19 cellular contexts compared by ENCODE assay signal in the genomic region with DNA sequence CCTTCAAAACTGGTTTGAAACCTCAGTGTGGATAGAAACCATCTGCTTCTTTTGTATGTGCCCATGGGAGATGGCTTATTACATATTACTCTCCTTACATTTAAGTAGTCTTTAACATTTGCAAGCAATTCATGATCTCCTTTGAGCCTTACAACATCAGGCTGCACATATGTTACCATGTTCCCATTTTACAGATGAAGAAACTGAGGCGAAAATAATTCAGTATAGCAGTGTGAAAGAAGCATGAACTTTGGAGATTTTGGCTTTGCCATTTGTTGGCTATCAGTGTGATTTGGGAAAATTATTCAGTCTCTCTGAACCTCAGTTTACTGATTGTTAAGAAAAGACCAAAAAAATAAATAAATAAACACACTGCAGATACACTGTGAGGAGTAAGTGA. TPM values are rescaled to one million over a fixed set of nuclear protein-coding genes. Genes with fewer than 3 reads are reported as not detected.
DNase-seq lines count a peak whose midpoint lies in the region; TF ChIP-seq lines count a peak whose summit lies in the region.
"Had no signal": no experiment of that assay in that cellular context is flagged by ENCODE, and none has a peak within 500 bp of the region (broad histone marks: within the 10 kb centered on the region; RNA-seq: fewer than 3 reads in every experiment).

No MANE protein-coding gene starts in this region.

- peaks cover 22% of the 10 kb centered on the region for H3K4me1 Mint-ChIP-seq in glutamatergic neuron (ENCODE audit: low read depth, unreplicated experiment)
- H3K4me1 Mint-ChIP-seq: CD4-positive, CD25-positive, alpha-beta regulatory T cell had no signal

- peaks cover 7% of the 10 kb centered on the region for H3K9me3 Mint-ChIP-seq in glutamatergic neuron (ENCODE audit: unreplicated experiment)
- H3K9me3 Mint-ChIP-seq: CD14-positive monocyte; CD4-positive, alpha-beta memory T cell; CD4-positive, CD25-positive, alpha-beta regulatory T cell; CD8-positive, alpha-beta memory T cell had no signal

- peaks cover 3% of the 10 kb centered on the region for H3K27me3 Mint-ChIP-seq in glutamatergic neuron (ENCODE audit: unreplicated experiment)
- H3K27me3 Mint-ChIP-seq: CD4-positive, alpha-beta memory T cell had no signal

- peak overlapping the region; percentile 12 for H3K27ac Mint-ChIP-seq in glutamatergic neuron (ENCODE audit: unreplicated experiment)
- H3K27ac Mint-ChIP-seq: CD14-positive monocyte; CD4-positive, alpha-beta memory T cell; CD4-positive, CD25-positive, alpha-beta regulatory T cell; CD8-positive, alpha-beta memory T cell had no signal

- H3K4me3 Mint-ChIP-seq in glutamatergic neuron (ENCODE audit: unreplicated experiment) = no peak overlapping the region
- H3K4me3 Mint-ChIP-seq: CD14-positive monocyte; CD4-positive, alpha-beta memory T cell; CD4-positive, CD25-positive, alpha-beta regulatory T cell; CD8-positive, alpha-beta memory T cell had no signal

- peaks cover 6% of the 10 kb centered on the region for H3K36me3 Mint-ChIP-seq in glutamatergic neuron (ENCODE audit: unreplicated experiment)
- H3K36me3 Mint-ChIP-seq: CD14-positive monocyte; CD4-positive, alpha-beta memory T cell; CD4-positive, CD25-positive, alpha-beta regulatory T cell had no signal

- no peak for TF ChIP-seq CTCF in glutamatergic neuron (IDR thresholded peaks at IDR 0.05; ENCODE audit: partially characterized antibody, unreplicated experiment)

- DNase-seq in NCI-H2171 treated with DMSO at 0.1 percent for 48 hours (lab: John Stamatoyannopoulos, UW) (peak; percentile 27), NCI-H2171 (lab: John Stamatoyannopoulos, UW) (no peak), NCI-H69 (lab: John Stamatoyannopoulos, UW) (peak; percentile 61), glutamatergic neuron (no peak), NCI-H510A treated with DMSO at 0.1 percent for 48 hours (lab: John Stamatoyannopoulos, UW) (no peak)
- DNase-seq: BE2C; C1 segment of cervical spinal cord; CD4-positive, alpha-beta memory T cell; CD4-positive, CD25-positive, alpha-beta regulatory T cell; CD8-positive, alpha-beta memory T cell; COR-L47; DMS 273 treated with DMSO at 0.1 percent for 48 hours; DMS79; DND-41; EL; GDM1 had no signal

RNA-seq across cellular contexts. Expression of gene GNAO1, which starts 15.7 kb away (rescaled TPM):
- total RNA-seq in glutamatergic neuron (ENCODE audit: unreplicated experiment) = 250 TPM
- total RNA-seq: A172, G401 had no signal

Comparison
In these comparisons a context has a peak if more than half of its experiments do, and no peak if none do; other contexts are left out.
1. DNase-seq: peak in NCI-H2171 treated with DMSO at 0.1 percent for 48 hours (single experiment) and NCI-H69 (single experiment); none in NCI-H2171 (single experiment), glutamatergic neuron (single experiment) and NCI-H510A treated with DMSO at 0.1 percent for 48 hours (single experiment).